In the genomic region with DNA sequence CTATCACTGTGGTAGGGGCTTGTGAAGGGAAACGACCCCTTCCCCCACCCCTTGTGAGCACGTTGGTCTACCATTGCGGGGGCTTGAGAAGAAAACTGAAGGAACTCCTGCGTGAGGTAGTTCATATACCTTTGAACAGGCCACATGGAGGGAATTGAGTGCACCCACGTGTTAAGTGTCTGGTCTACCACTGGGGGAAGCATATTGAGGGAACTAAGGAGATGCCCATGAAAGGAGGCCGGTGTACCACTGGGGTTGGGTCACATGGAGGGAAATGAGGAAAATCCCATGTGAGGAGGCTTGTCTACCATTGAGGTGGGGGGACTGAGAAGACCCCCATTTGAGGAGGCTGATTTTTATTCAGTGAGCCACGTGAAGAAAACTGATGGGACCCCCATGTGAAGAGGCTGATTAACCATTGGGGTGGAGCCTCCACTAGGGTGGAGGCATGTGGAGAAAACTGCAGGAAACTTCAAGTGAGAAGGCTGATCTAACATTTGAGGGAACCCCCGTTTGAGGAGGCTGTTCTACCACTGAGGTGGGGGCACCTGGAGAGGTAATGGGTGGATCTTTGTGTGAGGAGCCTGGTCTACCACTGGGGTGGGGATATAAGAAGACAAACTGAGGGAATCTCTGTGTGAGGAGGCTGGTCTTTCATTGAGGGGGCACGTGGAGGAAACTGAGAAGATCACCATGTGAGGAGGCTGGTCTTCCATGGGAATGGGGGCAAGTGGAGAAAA, we compare ENCODE assay signal across 24 cellular contexts.
DNase-seq lines count a peak whose midpoint lies in the region; ATAC-seq, FAIRE-seq and TF ChIP-seq lines count a peak whose summit lies in the region.
"Had no signal": no experiment of that assay in that cellular context is flagged by ENCODE, and none has a peak within 500 bp of the region (broad histone marks: within the 10 kb centered on the region; RNA-seq: fewer than 3 reads in every experiment).

No MANE protein-coding gene starts in this region.

- intact Hi-C loops in prostate gland (cut with DNase I) (no loop called here), PC-9 (cut with micrococcal nuclease; ENCODE audit: unreplicated experiment) (no loop called here)

- H3K4me2 ChIP-seq in PC-9 = no peak overlapping the region
- H3K4me2 ChIP-seq: A549 had no signal

- BruUV-seq in PC-9 (replicated peaks; lab: Mats Ljungman, UMichigan) = no TSS peak

- H3K9me3 ChIP-seq in prostate gland (no peaks in the 10 kb centered on the region), PC-9 (ENCODE audit: insufficient read depth, low read depth) (no peaks in the 10 kb centered on the region; the same call in 1 of the 2 replicates)

- H3K27ac ChIP-seq in prostate gland (no peak overlapping the region), PC-9 (no peak overlapping the region)
- H3K27ac ChIP-seq: A549, epithelial cell of prostate, heart right ventricle had no signal

- no peak for TF ChIP-seq POLR2A in prostate gland (IDR thresholded peaks at IDR 0.05)

- POLR2A ChIA-PET in PC-9 (lab: Charles Lee; ENCODE audit: unreplicated experiment) = no interaction called here

- no peaks in the 10 kb centered on the region for H3K9me2 ChIP-seq in PC-9 (ENCODE audit: insufficient read depth)

- no peaks in the 10 kb centered on the region for H3K79me2 ChIP-seq in PC-9 (ENCODE audit: low read depth)

- H3F3A ChIP-seq in PC-9 (ENCODE audit: insufficient read depth, low read depth) = no peaks in the 10 kb centered on the region

- 76% methylated on average over 9 of the region's 9 CpGs for WGBS in prostate gland

- peak; percentile 2 for DNase-seq in activated CD4-positive, alpha-beta T cell treated with anti-CD3 and anti-CD28 coated beads for 1 hour
- no peak for DNase-seq in activated CD4-positive, alpha-beta T cell treated with anti-CD3 and anti-CD28 coated beads for 48 hours
- peak; percentile 4 for DNase-seq in 8988T
- DNase-seq in bronchial epithelial cell (ENCODE audit: low read depth) = no peak
- DNase-seq in prostate gland (ENCODE audit: low spot score) = peak; percentile 0
- DNase-seq in PC-9 = no peak
- DNase-seq: COR-L47; dermis blood vessel endothelial cell; midbrain; MV-4-11; NCI-H187 treated with DMSO at 0.1 percent for 48 hours; NCI-H748 treated with DMSO at 0.1 percent for 48 hours; nephron progenitor cell; small intestine; stimulated activated naive CD4-positive, alpha-beta T cell; T1000 had no signal

- H3K4me1 ChIP-seq in prostate gland (replicated peaks) (no peaks in the 10 kb centered on the region), PC-9 (replicated peaks; ENCODE audit: insufficient read depth) (no peaks in the 10 kb centered on the region)
- H3K4me1 ChIP-seq: A549, heart right ventricle had no signal

- H3K4me3 ChIP-seq in bronchial epithelial cell (ENCODE audit: low read depth, low read length) = no peak overlapping the region
- H3K4me3 ChIP-seq in prostate gland = no peak overlapping the region
- no peak overlapping the region for H3K4me3 ChIP-seq in PC-9
- H3K4me3 ChIP-seq: A549, heart right ventricle had no signal

- H3K27me3 ChIP-seq in bronchial epithelial cell (ENCODE audit: control insufficient read depth, insufficient read depth, low read length) = no peaks in the 10 kb centered on the region
- no peaks in the 10 kb centered on the region for H3K27me3 ChIP-seq in prostate gland (replicated peaks; ENCODE audit: insufficient read depth)
- peaks cover 52% of the 10 kb centered on the region for H3K27me3 ChIP-seq in PC-9 (ENCODE audit: insufficient read depth, low read depth)

- FAIRE-seq in bronchial epithelial cell (lab: Jason Lieb, UNC) = peak; percentile 50
- FAIRE-seq: A549, GM19239, small intestine had no signal

- no peak overlapping the region for H2AFZ ChIP-seq in PC-9

- H3K36me3 ChIP-seq in bronchial epithelial cell (ENCODE audit: control insufficient read depth, insufficient read depth, low read length) (no peaks in the 10 kb centered on the region), prostate gland (no peaks in the 10 kb centered on the region), PC-9 (ENCODE audit: low read depth) (no peaks in the 10 kb centered on the region)
- H3K36me3 ChIP-seq: heart right ventricle had no signal

- no peaks in the 10 kb centered on the region for H4K20me1 ChIP-seq in PC-9 (ENCODE audit: insufficient read depth)

- CTCF ChIA-PET in PC-9 (lab: Charles Lee) = no interaction called here

- TF ChIP-seq CTCF in bronchial epithelial cell (IDR thresholded peaks at IDR 0.05; ENCODE audit: insufficient read depth, low read length, severe bottlenecking) (no peak), prostate gland (IDR thresholded peaks at IDR 0.05) (no peak), PC-9 (conservative IDR thresholded peaks at IDR 0.05) (no peak)

- ATAC-seq in GM21717 (IDR thresholded peaks at IDR 0.05; ENCODE audit: unreplicated experiment) (no peak), GM19467 (IDR thresholded peaks at IDR 0.05; ENCODE audit: unreplicated experiment) (no peak)
- ATAC-seq: activated T-helper 17 cell treated with anti-CD3 and anti-CD28 coated beads, Interleukin-2, amount 50 U/mL, for 72 hours; heart right ventricle; Right ventricle myocardium inferior had no signal

Comparison
In these comparisons a context has a peak if more than half of its experiments do, and no peak if none do; other contexts are left out.
1. DNase-seq: peak in activated CD4-positive, alpha-beta T cell treated with anti-CD3 and anti-CD28 coated beads for 1 hour (single experiment), 8988T (single experiment) and prostate gland (single experiment); none in activated CD4-positive, alpha-beta T cell treated with anti-CD3 and anti-CD28 coated beads for 48 hours (single experiment), bronchial epithelial cell (single experiment) and PC-9 (0 of 2).